ENCODE assay signal across 9 cellular contexts in the genomic region with DNA sequence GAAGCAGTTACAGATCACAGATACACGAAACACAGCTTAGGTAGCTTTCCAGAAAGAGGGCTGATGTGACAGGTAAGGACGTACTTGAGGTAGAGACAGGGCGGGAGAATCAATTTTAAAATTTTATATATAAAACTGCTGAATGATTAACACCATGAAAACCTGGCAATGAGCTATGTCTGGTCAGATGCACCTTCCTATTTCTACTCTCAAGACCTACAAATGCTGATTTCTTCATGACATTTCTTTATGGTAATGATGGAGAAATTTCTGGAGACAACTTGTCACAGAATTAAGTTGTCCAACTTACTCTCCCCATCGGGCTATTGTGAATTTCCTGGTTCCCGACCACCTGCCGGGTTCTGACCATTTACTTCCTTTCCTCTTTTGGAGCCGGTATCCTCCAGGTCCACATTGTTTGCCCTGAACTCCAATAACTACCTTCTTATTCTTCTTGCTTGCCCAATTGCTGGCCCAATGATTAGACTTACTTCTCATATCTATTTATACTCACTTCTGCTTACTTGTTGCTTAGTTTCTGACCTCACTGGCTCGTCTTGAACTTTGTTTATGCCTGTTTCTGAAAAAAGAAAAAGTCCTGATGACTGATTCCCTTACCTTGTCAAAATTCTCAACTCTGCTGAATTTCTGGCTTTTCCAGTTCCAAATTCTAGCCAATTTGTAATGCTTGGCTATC. TPM values are rescaled to one million over a fixed set of nuclear protein-coding genes. Genes with fewer than 3 reads are reported as not detected.
DNase-seq lines count a peak whose midpoint lies in the region; ATAC-seq and TF ChIP-seq lines count a peak whose summit lies in the region.
"Had no signal": no experiment of that assay in that cellular context is flagged by ENCODE, and none has a peak within 500 bp of the region (broad histone marks: within the 10 kb centered on the region; RNA-seq: fewer than 3 reads in every experiment).

No MANE protein-coding gene starts in this region.

- H3K4me3 ChIP-seq in GM06990 (replicated peaks; ENCODE audit: low read depth, low read length) (no peak overlapping the region), gastrocnemius medialis (no peak overlapping the region), transverse colon (no peak overlapping the region)

- H3K27me3 Mint-ChIP-seq in osteocyte (ENCODE audit: unreplicated experiment), result no peaks in the 10 kb centered on the region

- H3K27me3 ChIP-seq in GM06990 (replicated peaks; ENCODE audit: control insufficient read depth, insufficient read depth, low read length) (no peaks in the 10 kb centered on the region), gastrocnemius medialis (no peaks in the 10 kb centered on the region), transverse colon (no peaks in the 10 kb centered on the region)

- H3K27ac ChIP-seq in gastrocnemius medialis (no peak overlapping the region), transverse colon (no peak overlapping the region)

- peak; percentile 30 for DNase-seq in GM06990 (ENCODE audit: extremely low read depth, insufficient read length)
- DNase-seq in SIG-M5 (lab: John Stamatoyannopoulos, UW), result peak; percentile 66
- no peak for DNase-seq in NCI-H1694 (lab: John Stamatoyannopoulos, UW)
- no peak for DNase-seq in osteocyte (ENCODE audit: extremely low spot score, unreplicated experiment)
- DNase-seq in gastrocnemius medialis, result no peak
- DNase-seq in transverse colon, result no peak

- H3K36me3 Mint-ChIP-seq in osteocyte (ENCODE audit: unreplicated experiment), result no peaks in the 10 kb centered on the region

- no peaks in the 10 kb centered on the region for H3K36me3 ChIP-seq in GM06990 (ENCODE audit: control insufficient read depth, insufficient read depth, low read length)
- H3K36me3 ChIP-seq in gastrocnemius medialis, result no peaks in the 10 kb centered on the region
- H3K36me3 ChIP-seq in transverse colon, result no peaks in the 10 kb centered on the region

- no peak for TF ChIP-seq CTCF in GM06990 (IDR thresholded peaks at IDR 0.05; ENCODE audit: insufficient read depth, low read length, poor library complexity, severe bottlenecking)
- TF ChIP-seq CTCF in osteocyte (IDR thresholded peaks at IDR 0.05), result no peak
- TF ChIP-seq CTCF in gastrocnemius medialis (IDR thresholded peaks at IDR 0.05 in 4 of 5, conservative IDR thresholded peaks at IDR 0.05 in 1 of 5), result no peak
- TF ChIP-seq CTCF in transverse colon (IDR thresholded peaks at IDR 0.05), result no peak

- H3K9me3 Mint-ChIP-seq in osteocyte (ENCODE audit: unreplicated experiment), result peaks cover 9% of the 10 kb centered on the region

- H3K9me3 ChIP-seq in gastrocnemius medialis (no peaks in the 10 kb centered on the region), transverse colon (no peaks in the 10 kb centered on the region)

- intact Hi-C loops in gastrocnemius medialis (cut with DNase I; ENCODE audit: low total_unique reads) (no loop called here), transverse colon (cut with DNase I; ENCODE audit: low total_unique reads) (no loop called here)

- H3K4me3 Mint-ChIP-seq in osteocyte (ENCODE audit: unreplicated experiment), result no peak overlapping the region
- H3K4me3 Mint-ChIP-seq: neural crest cell had no signal

- in situ Hi-C loops in gastrocnemius medialis (cut with MboI; ENCODE audit: low sequenced_read_pairs in 4 of 4), result no loop called here
- in situ Hi-C loops in transverse colon (cut with MboI; ENCODE audit: low pct_ligation_motif_present in 1 of 4, low pct_unique_long_range_greater_than_20kb in 1 of 4, low sequenced_read_pairs in 3 of 4), result no loop called here

- TF ChIP-seq POLR2A in gastrocnemius medialis (IDR thresholded peaks at IDR 0.05) (no peak), transverse colon (IDR thresholded peaks at IDR 0.05) (no peak)

- peak; percentile 94 for ATAC-seq in GM19463 (IDR thresholded peaks at IDR 0.05; ENCODE audit: unreplicated experiment)
- peak; percentile 97 for ATAC-seq in HG03066 (IDR thresholded peaks at IDR 0.05; ENCODE audit: low read depth, unreplicated experiment)
- ATAC-seq in gastrocnemius medialis, result no peak

- 72 to 78% methylated on average over 6 to 8 of the region's 8 CpGs for WGBS in transverse colon (ENCODE audit: low coverage in 1 of 2), 2 donors

- H3K27ac Mint-ChIP-seq in osteocyte (ENCODE audit: unreplicated experiment), result no peak overlapping the region

- TF ChIP-seq EP300 in transverse colon (IDR thresholded peaks at IDR 0.05; ENCODE audit: low read depth), result no peak

- H3K4me1 ChIP-seq in gastrocnemius medialis (no peaks in the 10 kb centered on the region), transverse colon (no peaks in the 10 kb centered on the region)

- H3K4me1 Mint-ChIP-seq in osteocyte (ENCODE audit: unreplicated experiment), result no peaks in the 10 kb centered on the region
- H3K4me1 Mint-ChIP-seq: neural crest cell had no signal

RNA-seq across cellular contexts. Expression of gene ATP2B1, which starts 12.8 kb away (rescaled TPM):
- total RNA-seq in osteocyte (45.5 and 46.6 TPM in 2 replicates), gastrocnemius medialis (10 to 100 TPM; 32.9 to 52.8 (median 47.1) TPM), transverse colon (100 to 1,000 TPM in 2 of 4 donors, 10 to 100 TPM in 2; 52.7 to 235 (median 104) TPM)

Comparison
In these comparisons a context has a peak if more than half of its experiments do, and no peak if none do; other contexts are left out.
1. DNase-seq: peak in GM06990 (single experiment) and SIG-M5 (single experiment); none in NCI-H1694 (single experiment), osteocyte (single experiment), gastrocnemius medialis (0 of 2) and transverse colon (single experiment).
2. ATAC-seq: peak in GM19463 (single experiment) and HG03066 (single experiment); none in gastrocnemius medialis (0 of 2).